ENCODE assay signal across 8 cellular contexts in genomic region chr2:218323526-218324472, GRCh38. TPM values are rescaled to one million over a fixed set of nuclear protein-coding genes. Genes with fewer than 3 reads are reported as not detected.
DNase-seq lines count a peak whose midpoint lies in the region; ATAC-seq, FAIRE-seq and TF ChIP-seq lines count a peak whose summit lies in the region.

No MANE protein-coding gene starts in this region.

- no peak for TF ChIP-seq CTCF in pancreas (IDR thresholded peaks at IDR 0.05)

- intact Hi-C loops in activated CD4-positive, alpha-beta memory T cell treated with anti-CD3 and anti-CD28 coated beads for 36 hours (cut with micrococcal nuclease): no loop called here
- intact Hi-C loops in pancreas (cut with DNase I): no loop called here

- no peaks in the 10 kb centered on the region for H3K27me3 ChIP-seq in pancreas

- DNase-seq in COLO668 (lab: John Stamatoyannopoulos, UW; ENCODE audit: unreplicated experiment) (peak; percentile 23), HuH-7.5 (ENCODE audit: low spot score) (peak; percentile 59), glomerular visceral epithelial cell (ENCODE audit: extremely low spot score) (peak; percentile 87), pancreas (peak; percentile 32 to 68 (median 50)), occipital lobe (lab: John Stamatoyannopoulos, UW) (no peak)
- DNase-seq in activated CD4-positive, alpha-beta memory T cell treated with anti-CD3 and anti-CD28 coated beads for 36 hours: no peak

- CTCF ChIA-PET in activated CD4-positive, alpha-beta memory T cell treated with anti-CD3 and anti-CD28 coated beads for 36 hours (lab: Charles Lee): no interaction called here

- H3K4me1 Mint-ChIP-seq in activated CD4-positive, alpha-beta memory T cell treated with anti-CD3 and anti-CD28 coated beads for 36 hours (ENCODE audit: low read depth): peaks cover 19% of the 10 kb centered on the region

- no peaks in the 10 kb centered on the region for H3K9me3 Mint-ChIP-seq in activated CD4-positive, alpha-beta memory T cell treated with anti-CD3 and anti-CD28 coated beads for 36 hours

- peaks cover 0 to 9% (median 0%) of the 10 kb centered on the region in 3 donors for H3K4me1 ChIP-seq in pancreas

- FAIRE-seq in pancreas (lab: Jason Lieb, UNC): no peak

- ATAC-seq in pancreas (peak; percentile 14 to 52 (median 42)), HG03565 (IDR thresholded peaks at IDR 0.05; ENCODE audit: unreplicated experiment) (no peak), HG02678 (IDR thresholded peaks at IDR 0.05; ENCODE audit: unreplicated experiment) (no peak)

- H3K27ac ChIP-seq in pancreas: peak overlapping the region; percentile 60 to 90 (median 74)

- H3K36me3 Mint-ChIP-seq in activated CD4-positive, alpha-beta memory T cell treated with anti-CD3 and anti-CD28 coated beads for 36 hours: no peaks in the 10 kb centered on the region

- H3K4me3 Mint-ChIP-seq in activated CD4-positive, alpha-beta memory T cell treated with anti-CD3 and anti-CD28 coated beads for 36 hours: peak overlapping the region; percentile 70

- no peaks in the 10 kb centered on the region for H3K36me3 ChIP-seq in pancreas

- POLR2A ChIA-PET in activated CD4-positive, alpha-beta memory T cell treated with anti-CD3 and anti-CD28 coated beads for 36 hours (lab: Charles Lee): interaction anchor here (0.5 kb wide), 1 partner anchor 220 kb away, joined by 4 read pairs; no protein-coding TSS in a partner anchor

- H3K27me3 Mint-ChIP-seq in activated CD4-positive, alpha-beta memory T cell treated with anti-CD3 and anti-CD28 coated beads for 36 hours: peaks cover 8% of the 10 kb centered on the region

- no peak overlapping the region for H3K27ac Mint-ChIP-seq in activated CD4-positive, alpha-beta memory T cell treated with anti-CD3 and anti-CD28 coated beads for 36 hours

- WGBS in pancreas, 2 donors: 11 to 15% methylated on average over 22 to 24 of the region's 24 CpGs

- peak overlapping the region; percentile 56 to 83 (median 64) for H3K4me3 ChIP-seq in pancreas

- H3K9me3 ChIP-seq in pancreas: no peaks in the 10 kb centered on the region

RNA-seq across cellular contexts. Expression of gene TMBIM1, which starts 31.5 kb away (rescaled TPM):
- 10 to 100 TPM; 71.8 to 79.2 TPM for total RNA-seq in activated CD4-positive, alpha-beta memory T cell treated with anti-CD3 and anti-CD28 coated beads for 36 hours
- total RNA-seq in pancreas: 100 to 1,000 TPM; 147 to 196 (median 170) TPM
- 10 to 100 TPM; 56.6 to 84.1 TPM for polyA plus RNA-seq in pancreas
- total RNA-seq in occipital lobe: 16.2 TPM

RNA-seq across cellular contexts. Expression of gene CATIP, which starts 32.9 kb away (rescaled TPM):
- not detected for total RNA-seq in activated CD4-positive, alpha-beta memory T cell treated with anti-CD3 and anti-CD28 coated beads for 36 hours
- 1 to 10 TPM in 3 of 6 donors, under 1 TPM in 3; 0.64 to 2.7 (median 1.0) TPM for total RNA-seq in pancreas
- 1 to 10 TPM; 4.5 to 7.3 TPM for polyA plus RNA-seq in pancreas
- 0.31 TPM for total RNA-seq in occipital lobe

RNA-seq across cellular contexts. Expression of gene PNKD, which starts 53.5 kb away (rescaled TPM):
- 10 to 100 TPM; 18.4 to 19.4 TPM for total RNA-seq in activated CD4-positive, alpha-beta memory T cell treated with anti-CD3 and anti-CD28 coated beads for 36 hours
- total RNA-seq in pancreas (10 to 100 TPM; 17.2 to 32.2 (median 21.4) TPM), occipital lobe (18.2 TPM)
- 10 to 100 TPM; 48.9 to 89.1 TPM for polyA plus RNA-seq in pancreas

RNA-seq across cellular contexts. Expression of gene AAMP, which starts 53.9 kb away (rescaled TPM):
- 10 to 100 TPM; 60.8 to 65.6 TPM for total RNA-seq in activated CD4-positive, alpha-beta memory T cell treated with anti-CD3 and anti-CD28 coated beads for 36 hours
- total RNA-seq in pancreas (10 to 100 TPM; 34.0 to 51.8 (median 39.8) TPM), occipital lobe (105 TPM)
- 10 to 100 TPM; 46.8 to 85.5 TPM for polyA plus RNA-seq in pancreas

RNA-seq across cellular contexts. Expression of gene SLC11A1, which starts 58.3 kb away (rescaled TPM):
- under 1 TPM; 0.10 to 0.26 TPM for total RNA-seq in activated CD4-positive, alpha-beta memory T cell treated with anti-CD3 and anti-CD28 coated beads for 36 hours
- total RNA-seq in pancreas: 10 to 100 TPM in 2 of 6 donors, 1 to 10 TPM in 3, under 1 TPM in 1; 0.51 to 16.2 (median 5.6) TPM
- 1 to 10 TPM; 3.9 to 6.4 TPM for polyA plus RNA-seq in pancreas
- total RNA-seq in occipital lobe: 1.7 TPM

Comparison
In these comparisons a context has a peak if more than half of its experiments do, and no peak if none do; other contexts are left out.
1. DNase-seq: peak in COLO668 (single experiment), HuH-7.5 (single experiment), glomerular visceral epithelial cell (single experiment) and pancreas (6 of 6); none in activated CD4-positive, alpha-beta memory T cell treated with anti-CD3 and anti-CD28 coated beads for 36 hours (single experiment) and occipital lobe (single experiment).
2. ATAC-seq: peak in pancreas (4 of 4); none in HG03565 (single experiment) and HG02678 (single experiment).